29 cellular contexts compared by ENCODE assay signal in the genomic region with DNA sequence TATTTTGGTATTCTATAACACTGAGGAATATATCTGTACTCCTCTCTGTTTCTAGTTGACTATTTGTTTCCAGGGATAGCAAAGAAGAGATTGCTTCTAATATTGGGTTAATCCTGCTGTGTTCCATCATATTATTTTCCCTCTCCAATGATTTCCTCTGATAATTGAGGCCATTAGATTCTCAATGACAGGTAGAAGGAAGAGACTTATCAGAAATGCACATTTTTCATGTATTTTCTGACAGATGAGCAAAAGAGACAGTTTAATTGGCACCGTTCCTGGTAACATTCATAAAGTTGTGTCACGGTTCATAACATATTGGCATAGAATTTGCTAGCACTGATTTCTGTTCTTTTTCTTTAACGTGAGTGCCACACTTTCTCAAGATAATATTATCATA.
"Had no signal": no experiment of that assay in that cellular context is flagged by ENCODE, and none has a peak within 500 bp of the region (broad histone marks: within the 10 kb centered on the region; RNA-seq: fewer than 3 reads in every experiment).

No MANE protein-coding gene starts in this region.

- H3K27me3 ChIP-seq: stomach, suprapubic skin, testis, thyroid gland, tibial artery, transverse colon, upper lobe of left lung, upper lobe of right lung, uterus, vagina had no signal

- H3K27ac ChIP-seq: stomach, suprapubic skin, testis, thoracic aorta, thyroid gland, tibial artery, tibial nerve, transverse colon, upper lobe of left lung, upper lobe of right lung, uterus, vagina had no signal

- H3K9me3 Mint-ChIP-seq: stimulated activated memory B cell treated with anti-CD40 and anti-IgM and Interleukin-4, amounts not matched to agents 10 μg/mL and 1 μg/mL and 100 μg/mL, for 72 hours; stimulated activated naive B cell treated with anti-CD40 and anti-IgM and Interleukin-4, amounts not matched to agents 10 μg/mL and 1 μg/mL and 100 μg/mL, for 72 hours; stimulated activated naive CD8-positive, alpha-beta T cell treated with anti-CD3 and anti-CD28 coated beads, Interleukin-15, amount 100 ng/mL, for 72 hours; stimulated activated naive CD8-positive, alpha-beta T cell treated with anti-CD3 and anti-CD28 coated beads, Interleukin-15, Interleukin-2, amounts not matched to agents 100 ng/mL and 50 ng/mL, for 24 hours had no signal

- H3K4me1 ChIP-seq: stomach, suprapubic skin, testis, thyroid gland, tibial artery, tibial nerve, transverse colon, upper lobe of left lung, upper lobe of right lung, uterus, vagina had no signal

- H3K4me3 ChIP-seq: stomach, suprapubic skin, testis, thoracic aorta, thyroid gland, tibial artery, tibial nerve, transverse colon, upper lobe of left lung, upper lobe of right lung, uterus, vagina had no signal

- H3K36me3 Mint-ChIP-seq: stimulated activated effector memory CD8-positive, alpha-beta T cell treated with anti-CD3 and anti-CD28 coated beads, Interleukin-12 subunit alpha, Interleukin-12 subunit beta, amount 100 ng/mL, for 72 hours; stimulated activated memory B cell treated with anti-CD40 and anti-IgM and Interleukin-4, amounts not matched to agents 10 μg/mL and 1 μg/mL and 100 μg/mL, for 72 hours; stimulated activated naive B cell treated with anti-CD40 and anti-IgM and Interleukin-4, amounts not matched to agents 10 μg/mL and 1 μg/mL and 100 μg/mL, for 72 hours had no signal

- DNase-seq: stimulated activated CD4-positive, alpha-beta T cell treated with anti-CD3 and anti-CD28 coated beads, Interleukin-2, amount 100 ng/mL, for 48 hours; stimulated activated CD4-positive, alpha-beta T cell treated with anti-CD3 and anti-CD28 coated beads, Interleukin-4, amount 100 ng/mL, for 1 hour; stimulated activated CD4-positive, alpha-beta T cell treated with anti-CD3 and anti-CD28 coated beads, Interleukin-4, amount 100 ng/mL, for 24 hours; stimulated activated CD4-positive, alpha-beta T cell treated with anti-CD3 and anti-CD28 coated beads, Interleukin-4, amount 100 ng/mL, for 4 hours; stimulated activated CD8-positive, alpha-beta memory T cell treated with anti-CD3 and anti-CD28 coated beads, Interleukin-4, amount 100 ng/mL, for 48 hours; stimulated activated naive B cell treated with anti-CD40 and anti-IgM and Interleukin-4, amounts not matched to agents 10 μg/mL and 1 μg/mL and 100 μg/mL, for 72 hours; stimulated activated naive CD4-positive, alpha-beta T cell; stimulated activated naive CD4-positive, alpha-beta T cell treated with Interleukin-2 at 50 U/mL for 16 hours; stimulated activated naive CD8-positive, alpha-beta T cell treated with anti-CD3 and anti-CD28 coated beads, Interleukin-15, amount 100 ng/mL, for 72 hours; stimulated activated naive CD8-positive, alpha-beta T cell treated with anti-CD3 and anti-CD28 coated beads, Interleukin-15, Interleukin-2, amounts not matched to agents 100 U/mL and 50 U/mL, for 24 hours; stomach; substantia nigra; testis; thyroid gland; tibial artery; transverse colon; trophoblast cell; upper lobe of left lung; upper lobe of right lung; uterus had no signal

- H3K9me3 ChIP-seq: stomach, suprapubic skin, testis, thoracic aorta, thyroid gland, tibial artery, tibial nerve, transverse colon, upper lobe of left lung, upper lobe of right lung, uterus, vagina had no signal

- H3K27me3 Mint-ChIP-seq: stimulated activated memory B cell treated with anti-CD40 and anti-IgM and Interleukin-4, amounts not matched to agents 10 μg/mL and 1 μg/mL and 100 μg/mL, for 72 hours; stimulated activated naive B cell treated with anti-CD40 and anti-IgM and Interleukin-4, amounts not matched to agents 10 μg/mL and 1 μg/mL and 100 μg/mL, for 72 hours; stimulated activated naive CD8-positive, alpha-beta T cell treated with anti-CD3 and anti-CD28 coated beads, Interleukin-15, amount 100 ng/mL, for 72 hours; stimulated activated naive CD8-positive, alpha-beta T cell treated with anti-CD3 and anti-CD28 coated beads, Interleukin-15, Interleukin-2, amounts not matched to agents 100 ng/mL and 50 ng/mL, for 24 hours; type B pancreatic cell had no signal

- H3K27ac Mint-ChIP-seq: stimulated activated effector memory CD8-positive, alpha-beta T cell treated with anti-CD3 and anti-CD28 coated beads, Interleukin-12 subunit alpha, Interleukin-12 subunit beta, amount 100 ng/mL, for 72 hours; stimulated activated memory B cell treated with anti-CD40 and anti-IgM and Interleukin-4, amounts not matched to agents 10 μg/mL and 1 μg/mL and 100 μg/mL, for 72 hours; stimulated activated naive B cell treated with anti-CD40 and anti-IgM and Interleukin-4, amounts not matched to agents 10 μg/mL and 1 μg/mL and 100 μg/mL, for 72 hours; stimulated activated naive CD8-positive, alpha-beta T cell treated with anti-CD3 and anti-CD28 coated beads, Interleukin-15, amount 100 ng/mL, for 72 hours; stimulated activated naive CD8-positive, alpha-beta T cell treated with anti-CD3 and anti-CD28 coated beads, Interleukin-15, Interleukin-2, amounts not matched to agents 100 ng/mL and 50 ng/mL, for 24 hours; type B pancreatic cell had no signal

- FAIRE-seq: urothelium cell line had no signal

- H3K36me3 ChIP-seq: stomach, suprapubic skin, thoracic aorta, thyroid gland, tibial artery, tibial nerve, transverse colon, upper lobe of left lung, upper lobe of right lung, uterus, vagina had no signal

- H3K4me1 Mint-ChIP-seq: stimulated activated effector memory CD8-positive, alpha-beta T cell treated with anti-CD3 and anti-CD28 coated beads, Interleukin-12 subunit alpha, Interleukin-12 subunit beta, amount 100 ng/mL, for 72 hours; stimulated activated memory B cell treated with anti-CD40 and anti-IgM and Interleukin-4, amounts not matched to agents 10 μg/mL and 1 μg/mL and 100 μg/mL, for 72 hours; stimulated activated naive B cell treated with anti-CD40 and anti-IgM and Interleukin-4, amounts not matched to agents 10 μg/mL and 1 μg/mL and 100 μg/mL, for 72 hours; stimulated activated naive CD8-positive, alpha-beta T cell treated with anti-CD3 and anti-CD28 coated beads, Interleukin-15, amount 100 ng/mL, for 72 hours had no signal

- H3K4me3 Mint-ChIP-seq: stimulated activated effector memory CD8-positive, alpha-beta T cell treated with anti-CD3 and anti-CD28 coated beads, Interleukin-12 subunit alpha, Interleukin-12 subunit beta, amount 100 ng/mL, for 72 hours; stimulated activated memory B cell treated with anti-CD40 and anti-IgM and Interleukin-4, amounts not matched to agents 10 μg/mL and 1 μg/mL and 100 μg/mL, for 72 hours; stimulated activated naive B cell treated with anti-CD40 and anti-IgM and Interleukin-4, amounts not matched to agents 10 μg/mL and 1 μg/mL and 100 μg/mL, for 72 hours; stimulated activated naive CD8-positive, alpha-beta T cell treated with anti-CD3 and anti-CD28 coated beads, Interleukin-15, amount 100 ng/mL, for 72 hours; stimulated activated naive CD8-positive, alpha-beta T cell treated with anti-CD3 and anti-CD28 coated beads, Interleukin-15, Interleukin-2, amounts not matched to agents 100 ng/mL and 50 ng/mL, for 24 hours; type B pancreatic cell had no signal

- ATAC-seq: stimulated activated effector memory CD8-positive, alpha-beta T cell treated with anti-CD3 and anti-CD28 coated beads, Interleukin-12 subunit alpha, Interleukin-12 subunit beta, amount 100 ng/mL, for 72 hours; stimulated activated memory B cell treated with anti-CD40 and anti-IgM and Interleukin-4, amounts not matched to agents 10 μg/mL and 1 μg/mL and 100 μg/mL, for 72 hours; stimulated activated naive B cell treated with anti-CD40 and anti-IgM and Interleukin-4, amounts not matched to agents 10 μg/mL and 1 μg/mL and 100 μg/mL, for 72 hours; stimulated activated naive CD8-positive, alpha-beta T cell treated with anti-CD3 and anti-CD28 coated beads, Interleukin-15, amount 100 ng/mL, for 72 hours; stimulated activated naive CD8-positive, alpha-beta T cell treated with anti-CD3 and anti-CD28 coated beads, Interleukin-15, Interleukin-2, amounts not matched to agents 100 U/mL and 50 U/mL, for 24 hours; upper lobe of right lung had no signal
